18 cellular contexts compared by ENCODE assay signal in the genomic region with DNA sequence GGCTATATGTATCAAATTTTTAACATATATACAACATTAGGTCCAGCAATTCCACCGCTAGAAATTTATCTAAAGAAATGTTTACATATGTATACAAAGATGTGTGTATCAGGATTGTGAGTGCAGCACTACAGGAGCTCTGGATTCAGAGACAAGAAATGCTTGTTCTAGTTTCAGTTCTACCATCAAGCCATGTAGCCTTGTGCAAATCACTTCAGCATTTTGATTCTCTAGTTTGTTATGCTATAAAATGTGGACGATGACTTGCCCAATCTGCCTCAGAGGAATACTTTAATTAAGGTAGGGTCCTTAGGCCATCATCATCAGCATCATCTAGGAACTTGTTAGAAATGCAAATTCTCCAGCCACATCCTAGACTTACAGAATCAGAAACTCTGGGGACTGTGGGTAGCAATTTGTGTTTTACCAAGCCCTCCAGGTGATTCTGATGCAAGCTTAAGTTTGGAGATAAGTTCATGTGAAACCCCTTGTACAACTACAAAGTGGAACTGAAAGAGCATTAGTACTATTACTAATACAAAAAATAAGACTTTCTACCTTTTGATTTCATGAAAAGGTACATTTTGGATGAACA.
DNase-seq lines count a peak whose midpoint lies in the region; ATAC-seq and TF ChIP-seq lines count a peak whose summit lies in the region.
"Had no signal": no experiment of that assay in that cellular context is flagged by ENCODE, and none has a peak within 500 bp of the region (broad histone marks: within the 10 kb centered on the region; RNA-seq: fewer than 3 reads in every experiment).

No MANE protein-coding gene starts in this region.

- CTCF ChIA-PET in activated naive CD4-positive, alpha-beta T cell treated with anti-CD3 and anti-CD28 coated beads for 36 hours (lab: Charles Lee) = interaction anchor here (0.6 to 1.1 kb wide), 3 partner anchors 30 to 114 kb away, joined by 3 to 5 read pairs (median 3); no protein-coding TSS in a partner anchor

- ATAC-seq in GM21619 (IDR thresholded peaks at IDR 0.05; ENCODE audit: unreplicated experiment) = peak; percentile 60
- ATAC-seq in HG03565 (IDR thresholded peaks at IDR 0.05; ENCODE audit: unreplicated experiment) = peak; percentile 69
- ATAC-seq in stimulated activated naive B cell treated with anti-CD40 and anti-IgM and Interleukin-4, amounts not matched to agents 10 μg/mL and 1 μg/mL and 100 μg/mL, for 72 hours (replicated peaks) = peak; percentile 92 to 93
- ATAC-seq in foreskin keratinocyte = no peak
- ATAC-seq in GM18511 (IDR thresholded peaks at IDR 0.05; ENCODE audit: unreplicated experiment) = no peak
- ATAC-seq: esophagus mucosa, HepG2 had no signal

- H3K4me3 Mint-ChIP-seq in activated naive CD4-positive, alpha-beta T cell treated with anti-CD3 and anti-CD28 coated beads for 36 hours = no peak overlapping the region
- H3K4me3 Mint-ChIP-seq in stimulated activated naive B cell treated with anti-CD40 and anti-IgM and Interleukin-4, amounts not matched to agents 10 μg/mL and 1 μg/mL and 100 μg/mL, for 72 hours = peak overlapping the region in 1 of 2 donors; percentile 22

- H3K36me3 Mint-ChIP-seq in activated naive CD4-positive, alpha-beta T cell treated with anti-CD3 and anti-CD28 coated beads for 36 hours (ENCODE audit: low read depth) = peaks cover 27% of the 10 kb centered on the region
- H3K36me3 Mint-ChIP-seq in stimulated activated naive B cell treated with anti-CD40 and anti-IgM and Interleukin-4, amounts not matched to agents 10 μg/mL and 1 μg/mL and 100 μg/mL, for 72 hours = peaks cover 15 to 27% of the 10 kb centered on the region in 2 donors

- H3K9me3 Mint-ChIP-seq in activated naive CD4-positive, alpha-beta T cell treated with anti-CD3 and anti-CD28 coated beads for 36 hours = no peaks in the 10 kb centered on the region
- no peaks in the 10 kb centered on the region for H3K9me3 Mint-ChIP-seq in stimulated activated naive B cell treated with anti-CD40 and anti-IgM and Interleukin-4, amounts not matched to agents 10 μg/mL and 1 μg/mL and 100 μg/mL, for 72 hours
- H3K9me3 Mint-ChIP-seq: activated naive CD4-positive, alpha-beta T cell treated with anti-CD3 and anti-CD28 coated beads, Interleukin-2, amount 50 U/mL, for 72 hours had no signal

- DNase-seq in activated naive CD4-positive, alpha-beta T cell treated with anti-CD3 and anti-CD28 coated beads for 36 hours = no peak
- DNase-seq in activated naive CD4-positive, alpha-beta T cell treated with Interleukin-2 at 50 U/mL for 16 hours = no peak
- no peak for DNase-seq in stimulated activated naive B cell treated with anti-CD40 and anti-IgM and Interleukin-4, amounts not matched to agents 10 μg/mL and 1 μg/mL and 100 μg/mL, for 72 hours
- DNase-seq in foreskin keratinocyte = no peak
- no peak for DNase-seq in stimulated activated CD4-positive, alpha-beta T cell treated with anti-CD3 and anti-CD28 coated beads, Interleukin-1b, Interleukin-23, amount 100 ng/mL, for 48 hours
- DNase-seq: activated CD4-positive, alpha-beta T cell treated with anti-CD3 and anti-CD28 coated beads for 1 hour; DMS79 treated with DMSO at 0.1 percent for 48 hours; midbrain; NCI-H82; stimulated activated CD4-positive, alpha-beta T cell treated with anti-CD3 and anti-CD28 coated beads, Interleukin-2, amount 100 ng/mL, for 24 hours; stimulated activated naive CD4-positive, alpha-beta T cell had no signal

- peaks cover 51% of the 10 kb centered on the region for H3K4me1 Mint-ChIP-seq in activated naive CD4-positive, alpha-beta T cell treated with anti-CD3 and anti-CD28 coated beads for 36 hours (ENCODE audit: low read depth)
- peaks cover 8 to 57% of the 10 kb centered on the region in 2 donors for H3K4me1 Mint-ChIP-seq in stimulated activated naive B cell treated with anti-CD40 and anti-IgM and Interleukin-4, amounts not matched to agents 10 μg/mL and 1 μg/mL and 100 μg/mL, for 72 hours

- no peaks in the 10 kb centered on the region for H3K27me3 Mint-ChIP-seq in activated naive CD4-positive, alpha-beta T cell treated with anti-CD3 and anti-CD28 coated beads for 36 hours (ENCODE audit: low read depth)
- H3K27me3 Mint-ChIP-seq in stimulated activated naive B cell treated with anti-CD40 and anti-IgM and Interleukin-4, amounts not matched to agents 10 μg/mL and 1 μg/mL and 100 μg/mL, for 72 hours = no peaks in the 10 kb centered on the region

- TF ChIP-seq CTCF in foreskin keratinocyte (conservative IDR thresholded peaks at IDR 0.05) = no peak

- H3K27ac Mint-ChIP-seq in activated naive CD4-positive, alpha-beta T cell treated with anti-CD3 and anti-CD28 coated beads for 36 hours = peak overlapping the region; percentile 30
- H3K27ac Mint-ChIP-seq in stimulated activated naive B cell treated with anti-CD40 and anti-IgM and Interleukin-4, amounts not matched to agents 10 μg/mL and 1 μg/mL and 100 μg/mL, for 72 hours = peak overlapping the region; percentile 66
- H3K27ac Mint-ChIP-seq: activated naive CD4-positive, alpha-beta T cell treated with anti-CD3 and anti-CD28 coated beads, Interleukin-2, amount 50 U/mL, for 72 hours had no signal

- H3K27me3 ChIP-seq in foreskin keratinocyte = no peaks in the 10 kb centered on the region

- H3K4me1 ChIP-seq in foreskin keratinocyte = peaks cover 9% of the 10 kb centered on the region
- H3K4me1 ChIP-seq: prostate gland had no signal

- intact Hi-C loops in activated naive CD4-positive, alpha-beta T cell treated with anti-CD3 and anti-CD28 coated beads for 36 hours (cut with micrococcal nuclease) = no loop called here

- H3K27ac ChIP-seq in foreskin keratinocyte = no peak overlapping the region
- H3K27ac ChIP-seq: prostate gland had no signal

Comparison
In these comparisons a context has a peak if more than half of its experiments do, and no peak if none do; other contexts are left out.
1. ATAC-seq: peak in GM21619 (single experiment), HG03565 (single experiment) and stimulated activated naive B cell treated with anti-CD40 and anti-IgM and Interleukin-4, amounts not matched to agents 10 μg/mL and 1 μg/mL and 100 μg/mL, for 72 hours (2 of 2); none in foreskin keratinocyte (single experiment) and GM18511 (single experiment).